22 cellular contexts compared by ENCODE assay signal in the genomic region with DNA sequence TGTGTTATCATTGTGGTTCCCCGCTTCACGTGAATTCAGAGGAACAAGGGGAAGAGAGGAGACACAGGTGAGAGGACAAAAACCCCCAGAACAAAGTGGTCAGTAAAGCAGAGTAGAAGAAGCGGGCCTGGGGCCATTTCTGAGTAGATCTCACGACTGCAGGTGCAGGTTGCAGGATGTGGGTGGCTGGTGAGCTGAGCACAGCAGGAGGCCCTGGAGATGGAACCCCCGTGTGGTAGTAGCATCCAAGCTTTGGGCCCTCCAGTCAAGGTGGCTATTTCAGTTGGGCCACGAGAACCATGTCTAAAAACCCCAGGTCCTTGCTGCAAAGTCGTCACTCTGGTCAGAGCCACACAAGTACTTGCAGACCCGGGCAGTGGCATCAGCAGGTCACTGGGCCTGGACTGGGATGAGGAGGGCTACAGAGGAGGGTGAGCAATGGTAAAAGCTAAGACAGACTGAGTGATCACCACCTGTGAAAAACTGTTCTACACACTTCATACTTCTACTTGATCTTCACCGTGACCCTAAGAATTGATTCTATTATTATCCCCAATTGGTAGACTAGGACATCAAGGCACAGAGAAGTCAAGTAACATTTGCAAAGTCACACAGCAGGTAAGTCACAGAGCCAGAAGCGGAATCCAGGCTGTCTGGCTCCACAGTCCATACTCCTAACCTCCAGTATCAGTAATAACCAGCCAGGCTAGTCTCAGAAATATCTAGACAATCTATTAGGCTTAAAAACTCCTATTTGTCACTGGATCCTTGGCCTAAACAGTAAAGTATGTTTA. TPM values are rescaled to one million over a fixed set of nuclear protein-coding genes. Genes with fewer than 3 reads are reported as not detected.
"Had no signal": no experiment of that assay in that cellular context is flagged by ENCODE, and none has a peak within 500 bp of the region (broad histone marks: within the 10 kb centered on the region; RNA-seq: fewer than 3 reads in every experiment).

No MANE protein-coding gene starts in this region.

- H3K9me3 ChIP-seq: adrenal gland, breast epithelium, SJSA1 had no signal

- H3K27ac ChIP-seq: adrenal gland, KMS-11, SJSA1 had no signal

- H3K4me2 ChIP-seq: KMS-11 had no signal

- H3K36me3 ChIP-seq: adrenal gland, breast epithelium, SJSA1 had no signal

- DNase-seq: activated CD4-positive, alpha-beta T cell treated with anti-CD3 and anti-CD28 coated beads for 4 hours; activated CD8-positive, alpha-beta memory T cell treated with anti-CD3 and anti-CD28 coated beads, Interleukin-2, amount 50 U/mL, for 4 hours; activated CD8-positive, alpha-beta T cell treated with anti-CD3 and anti-CD28 coated beads for 36 hours; activated naive CD4-positive, alpha-beta T cell treated with anti-CD3 and anti-CD28 coated beads, Interleukin-2, amount 50 U/mL, for 16 hours; activated naive CD8-positive, alpha-beta T cell treated with anti-CD3 and anti-CD28 coated beads, Interleukin-2, amount 10 ng/mL, durations not matched to agents 7 days and 5 days; adrenal gland; aorta; NCI-H1092; NCI-H1417; NCI-H1930; NCI-H2107; NCI-H345; NCI-H510A treated with DMSO at 0.1 percent for 48 hours; NCI-H69; PC-3; SHP77 had no signal

- H3K4me1 ChIP-seq: adrenal gland, breast epithelium, SJSA1 had no signal

- H3K4me3 ChIP-seq: adrenal gland, breast epithelium, SJSA1 had no signal

- ATAC-seq: activated CD4-positive, CD25-positive, alpha-beta regulatory T cell treated with anti-CD3 and anti-CD28 coated beads, Interleukin-2, amount 50 U/mL, for 24 hours; activated CD8-positive, alpha-beta T cell treated with anti-CD3 and anti-CD28 coated beads for 36 hours; PC-3 had no signal

- H3K9ac ChIP-seq: KMS-11 had no signal

- H3K27me3 ChIP-seq: adrenal gland, breast epithelium, SJSA1 had no signal

- FAIRE-seq: RCC 7860 had no signal

RNA-seq across cellular contexts. Expression of a gene that starts 43.8 kb away (rescaled TPM):
- total RNA-seq: activated CD8-positive, alpha-beta T cell treated with anti-CD3 and anti-CD28 coated beads for 36 hours; activated naive CD8-positive, alpha-beta T cell treated with anti-CD3 and anti-CD28 coated beads, Interleukin-2, amount 10 ng/mL, durations not matched to agents 7 days and 5 days; MCF 10A; SJSA1 had no signal
- polyA plus RNA-seq: aorta had no signal
